In genomic region chr6:16318538-16318937, GRCh38 we compare ENCODE assay signal across 9 cellular contexts.
DNase-seq lines count a peak whose midpoint lies in the region; ATAC-seq and TF ChIP-seq lines count a peak whose summit lies in the region.
"Had no signal": no experiment of that assay in that cellular context is flagged by ENCODE, and none has a peak within 500 bp of the region (broad histone marks: within the 10 kb centered on the region; RNA-seq: fewer than 3 reads in every experiment).

No MANE protein-coding gene starts in this region.

- no peaks in the 10 kb centered on the region for H3K27me3 ChIP-seq in RWPE2 (ENCODE audit: insufficient read depth, poor library complexity, severe bottlenecking)

- no peaks in the 10 kb centered on the region for H3K36me3 ChIP-seq in RWPE2 (ENCODE audit: low read depth)

- H3K9me3 Mint-ChIP-seq in chondrocyte (ENCODE audit: low read depth) = no peaks in the 10 kb centered on the region
- no peaks in the 10 kb centered on the region for H3K9me3 Mint-ChIP-seq in osteocyte (ENCODE audit: unreplicated experiment)
- H3K9me3 Mint-ChIP-seq: neural crest cell had no signal

- H3K27me3 Mint-ChIP-seq in chondrocyte (ENCODE audit: low read depth) (no peaks in the 10 kb centered on the region), osteocyte (ENCODE audit: unreplicated experiment) (no peaks in the 10 kb centered on the region)

- H3K4me1 ChIP-seq in RWPE2 (ENCODE audit: insufficient read depth, poor library complexity, severe bottlenecking) = peaks cover 25% of the 10 kb centered on the region

- H3K4me3 Mint-ChIP-seq in chondrocyte (ENCODE audit: unreplicated experiment) (no peak overlapping the region), osteocyte (ENCODE audit: unreplicated experiment) (no peak overlapping the region)
- H3K4me3 Mint-ChIP-seq: neural crest cell had no signal

- H3K9me3 ChIP-seq in RWPE2 (ENCODE audit: severe bottlenecking) = no peaks in the 10 kb centered on the region

- peak overlapping the region; percentile 96 for H3K27ac Mint-ChIP-seq in chondrocyte (ENCODE audit: unreplicated experiment)
- peak overlapping the region; percentile 94 for H3K27ac Mint-ChIP-seq in osteocyte (ENCODE audit: unreplicated experiment)

- peak; percentile 15; the same call in 1 of the 3 replicates for ATAC-seq in RWPE2 (ENCODE audit: low read depth)
- ATAC-seq in HG02840 (IDR thresholded peaks at IDR 0.05; ENCODE audit: low FRiP score, unreplicated experiment) = no peak
- no peak for ATAC-seq in GM18517 (IDR thresholded peaks at IDR 0.05; ENCODE audit: unreplicated experiment)

- no peak overlapping the region for H3K27ac ChIP-seq in RWPE2 (ENCODE audit: poor library complexity, severe bottlenecking)

- peak; percentile 61 for DNase-seq in AG08396 (ENCODE audit: low spot score)
- DNase-seq in RWPE2 (ENCODE audit: low spot score) = no peak
- DNase-seq in chondrocyte (ENCODE audit: low spot score) = no peak
- DNase-seq in osteocyte (ENCODE audit: extremely low spot score, unreplicated experiment) = no peak
- no peak for DNase-seq in NCI-H510A treated with DMSO at 0.1 percent for 48 hours (lab: John Stamatoyannopoulos, UW)
- no peak for DNase-seq in OCI-M2 (lab: John Stamatoyannopoulos, UW; ENCODE audit: unreplicated experiment)

- H3K36me3 Mint-ChIP-seq in chondrocyte (ENCODE audit: low read depth) = peaks cover 5% of the 10 kb centered on the region
- peaks cover 7% of the 10 kb centered on the region for H3K36me3 Mint-ChIP-seq in osteocyte (ENCODE audit: unreplicated experiment)

- H3K4me1 Mint-ChIP-seq in chondrocyte (ENCODE audit: low read depth) = peaks cover 65% of the 10 kb centered on the region
- peaks cover 45% of the 10 kb centered on the region for H3K4me1 Mint-ChIP-seq in osteocyte (ENCODE audit: unreplicated experiment)

- TF ChIP-seq CTCF in RWPE2 (IDR thresholded peaks at IDR 0.05; ENCODE audit: poor library complexity, severe bottlenecking) (no peak), chondrocyte (IDR thresholded peaks at IDR 0.05) (no peak), osteocyte (IDR thresholded peaks at IDR 0.05) (no peak)

- no peak overlapping the region for H3K4me3 ChIP-seq in RWPE2 (ENCODE audit: severe bottlenecking)
